In the genomic region with DNA sequence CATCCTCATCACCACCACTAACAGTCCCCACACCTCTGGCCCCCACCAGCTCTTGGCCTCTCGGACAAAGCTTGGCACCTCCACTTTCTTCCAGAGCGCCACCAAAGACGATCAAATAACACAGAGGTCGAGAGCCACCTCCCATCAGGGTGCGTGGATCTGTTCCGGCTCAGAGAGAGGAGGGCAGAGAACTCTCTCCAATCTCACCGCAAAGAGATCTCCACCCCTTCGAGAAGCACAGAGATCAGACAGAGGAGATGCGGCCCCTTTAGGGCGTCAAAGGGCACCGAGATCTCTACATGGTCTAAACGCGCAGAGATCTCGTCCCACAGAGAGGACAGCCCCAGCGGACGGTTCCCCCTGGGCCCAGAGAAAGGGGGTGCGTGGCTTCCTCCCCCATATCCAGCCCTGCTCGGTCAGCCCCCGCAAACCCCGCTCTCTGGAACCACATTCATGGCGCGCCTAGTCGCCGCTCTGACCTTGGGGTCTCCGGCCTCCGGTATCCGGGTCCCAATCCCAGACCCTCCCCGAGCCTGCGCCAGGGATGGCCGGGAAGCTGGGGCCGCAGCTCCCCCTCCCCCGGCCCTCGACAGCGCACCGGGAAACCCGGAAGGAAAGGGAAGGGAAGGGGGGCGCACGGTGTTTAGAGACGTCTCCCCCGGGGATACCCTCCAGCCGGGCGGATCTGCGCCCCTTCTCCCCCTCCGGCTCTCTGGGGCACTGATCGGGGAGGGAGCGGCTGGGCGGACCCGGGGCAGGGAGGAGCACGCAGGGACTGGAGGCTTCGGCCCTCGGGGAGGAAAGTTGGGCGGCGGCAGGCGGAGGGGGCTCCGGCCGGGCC, we compare ENCODE assay signal across 8 cellular contexts. TPM values are rescaled to one million over a fixed set of nuclear protein-coding genes. Genes with fewer than 3 reads are reported as not detected.
A peak's percentile ranks its signal among the peaks of the same experiment; 100 is the strongest.
DNase-seq lines count a peak whose midpoint lies in the region; ATAC-seq, FAIRE-seq and TF ChIP-seq lines count a peak whose summit lies in the region.

No MANE protein-coding gene starts in this region.

- no peak overlapping the region for H3K27ac ChIP-seq in pancreas

- peaks cover 0 to 23% (median 2%) of the 10 kb centered on the region in 4 donors for H3K27me3 ChIP-seq in pancreas

- H3K4me1 ChIP-seq in ES-I3 (ENCODE audit: insufficient read depth, low read length) (peaks cover 4% of the 10 kb centered on the region; the same call in 1 of the 2 replicates), pancreas (peaks cover 5 to 6% (median 6%) of the 10 kb centered on the region in 3 donors)

- peak overlapping the region; percentile 48 for H3K4me3 ChIP-seq in epithelial cell of proximal tubule (ENCODE audit: low read depth, low read length)
- peak overlapping the region; percentile 1 to 56 (median 36) for H3K4me3 ChIP-seq in pancreas

- intact Hi-C loops in pancreas (cut with DNase I), result no loop called here

- FAIRE-seq in pancreas (lab: Jason Lieb, UNC), result no peak

- H3K9me3 ChIP-seq in ES-I3 (ENCODE audit: control insufficient read depth, insufficient read depth, low read length), result no peaks in the 10 kb centered on the region
- no peaks in the 10 kb centered on the region for H3K9me3 ChIP-seq in pancreas

- peak; percentile 14 for DNase-seq in KBM-7
- DNase-seq in epithelial cell of proximal tubule (ENCODE audit: low read depth), result no peak
- DNase-seq in pancreas, result peak in 1 of 6 donors; percentile 73
- no peak for DNase-seq in Kasumi-1 (lab: John Stamatoyannopoulos, UW)
- no peak for DNase-seq in omental fat pad (ENCODE audit: low spot score)
- no peak for DNase-seq in SHP77 (lab: John Stamatoyannopoulos, UW)

- H3K36me3 ChIP-seq in ES-I3 (ENCODE audit: insufficient read depth, low read length), result no peaks in the 10 kb centered on the region
- H3K36me3 ChIP-seq in pancreas, result no peaks in the 10 kb centered on the region

- in situ Hi-C loops in KBM-7 (cut with MboI; ENCODE audit: low pct_unique_long_range_greater_than_20kb, low sequenced_read_pairs), result no loop called here

- peak overlapping the region; percentile 77 for H3K9ac ChIP-seq in ES-I3 (ENCODE audit: low read depth, low read length)

- TF ChIP-seq CTCF in epithelial cell of proximal tubule (conservative IDR thresholded peaks at IDR 0.05; ENCODE audit: low read depth, low read length) (no peak), pancreas (IDR thresholded peaks at IDR 0.05) (no peak), omental fat pad (IDR thresholded peaks at IDR 0.05) (no peak)

- 9 to 12% methylated on average over 39 to 56 of the region's 56 CpGs for WGBS in pancreas, 2 donors

- ATAC-seq in pancreas (no peak), HG02588 (IDR thresholded peaks at IDR 0.05; ENCODE audit: unreplicated experiment) (no peak), omental fat pad (ENCODE audit: low FRiP score) (no peak)

RNA-seq across cellular contexts. Expression of a gene that starts 0.6 kb away (rescaled TPM):
- total RNA-seq in epithelial cell of proximal tubule (1.3 and 1.7 TPM in 2 replicates), pancreas (under 1 TPM in 5 of 6 donors, not detected in 1; 0.09 to 0.39 (median 0.28) TPM), omental fat pad (under 1 TPM in 3 of 4 donors, not detected in 1; 0.06 to 0.79 (median 0.09) TPM)
- polyA plus RNA-seq in pancreas, result under 1 TPM; 0.07 to 0.19 TPM
